Comparison of ENCODE assay signal across 1 cellular context in the genomic region with DNA sequence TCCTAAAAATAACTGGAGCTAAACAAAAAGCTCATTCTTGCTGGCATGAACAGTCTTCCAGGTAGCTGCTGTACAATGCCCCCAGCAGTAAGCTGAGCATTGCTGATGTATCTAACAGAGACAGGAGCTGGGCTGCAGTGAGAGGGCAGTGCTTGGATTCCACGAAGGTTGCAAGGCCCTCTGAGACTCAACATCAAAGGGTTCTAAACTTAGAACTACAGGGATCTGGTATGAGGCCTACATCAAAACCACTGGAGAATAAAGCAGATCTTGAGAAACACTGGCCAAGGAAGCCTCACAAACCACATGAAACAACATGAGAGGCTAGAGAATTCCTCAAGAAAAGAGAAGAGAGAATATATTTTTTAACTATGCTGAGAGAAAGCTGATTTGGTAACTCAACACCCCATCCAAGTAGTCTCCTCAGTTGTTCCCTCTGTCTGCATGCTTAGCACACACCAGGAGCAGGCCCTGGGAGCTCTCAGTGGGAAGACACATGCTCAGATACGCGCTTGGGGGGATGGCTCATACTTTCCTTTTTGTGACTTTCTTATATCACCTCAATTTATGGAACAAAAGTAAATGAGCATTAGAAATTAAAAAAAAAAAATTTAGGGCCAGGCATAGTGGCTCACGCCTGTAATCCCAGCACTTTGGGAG.
TF ChIP-seq lines count a peak whose summit lies in the region.

No MANE protein-coding gene starts in this region.

TF ChIP-seq in K562, 482 proteins besides CTCF, POLR2A, EP300 and RAD21 (continued from another document):
- TF ChIP-seq, protein P1, sequence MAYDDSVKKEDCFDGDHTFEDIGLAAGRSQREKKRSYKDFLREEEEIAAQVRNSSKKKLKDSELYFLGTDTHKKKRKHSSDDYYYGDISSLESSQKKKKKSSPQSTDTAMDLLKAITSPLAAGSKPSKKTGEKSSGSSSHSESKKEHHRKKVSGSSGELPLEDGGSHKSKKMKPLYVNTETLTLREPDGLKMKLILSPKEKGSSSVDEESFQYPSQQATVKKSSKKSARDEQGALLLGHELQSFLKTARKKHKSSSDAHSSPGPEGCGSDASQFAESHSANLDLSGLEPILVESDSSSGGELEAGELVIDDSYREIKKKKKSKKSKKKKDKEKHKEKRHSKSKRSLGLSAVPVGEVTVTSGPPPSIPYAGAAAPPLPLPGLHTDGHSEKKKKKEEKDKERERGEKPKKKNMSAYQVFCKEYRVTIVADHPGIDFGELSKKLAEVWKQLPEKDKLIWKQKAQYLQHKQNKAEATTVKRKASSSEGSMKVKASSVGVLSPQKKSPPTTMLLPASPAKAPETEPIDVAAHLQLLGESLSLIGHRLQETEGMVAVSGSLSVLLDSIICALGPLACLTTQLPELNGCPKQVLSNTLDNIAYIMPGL (CRISPR knock-in tag; IDR thresholded peaks at IDR 0.05) = no peak
- TF ChIP-seq GATA2 (CRISPR knock-in tag; IDR thresholded peaks at IDR 0.05) (no peak), SMARCA4 (IDR thresholded peaks at IDR 0.05) (no peak), TAF7 (tag; IDR thresholded peaks at IDR 0.05) (no peak)
- TF ChIP-seq, protein P2, sequence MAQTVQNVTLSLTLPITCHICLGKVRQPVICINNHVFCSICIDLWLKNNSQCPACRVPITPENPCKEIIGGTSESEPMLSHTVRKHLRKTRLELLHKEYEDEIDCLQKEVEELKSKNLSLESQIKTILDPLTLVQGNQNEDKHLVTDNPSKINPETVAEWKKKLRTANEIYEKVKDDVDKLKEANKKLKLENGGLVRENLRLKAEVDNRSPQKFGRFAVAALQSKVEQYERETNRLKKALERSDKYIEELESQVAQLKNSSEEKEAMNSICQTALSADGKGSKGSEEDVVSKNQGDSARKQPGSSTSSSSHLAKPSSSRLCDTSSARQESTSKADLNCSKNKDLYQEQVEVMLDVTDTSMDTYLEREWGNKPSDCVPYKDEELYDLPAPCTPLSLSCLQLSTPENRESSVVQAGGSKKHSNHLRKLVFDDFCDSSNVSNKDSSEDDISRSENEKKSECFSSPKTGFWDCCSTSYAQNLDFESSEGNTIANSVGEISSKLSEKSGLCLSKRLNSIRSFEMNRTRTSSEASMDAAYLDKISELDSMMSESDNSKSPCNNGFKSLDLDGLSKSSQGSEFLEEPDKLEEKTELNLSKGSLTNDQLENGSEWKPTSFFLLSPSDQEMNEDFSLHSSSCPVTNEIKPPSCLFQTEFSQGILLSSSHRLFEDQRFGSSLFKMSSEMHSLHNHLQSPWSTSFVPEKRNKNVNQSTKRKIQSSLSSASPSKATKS (CRISPR knock-in tag; IDR thresholded peaks at IDR 0.05) = no peak
- TF ChIP-seq, protein P3, sequence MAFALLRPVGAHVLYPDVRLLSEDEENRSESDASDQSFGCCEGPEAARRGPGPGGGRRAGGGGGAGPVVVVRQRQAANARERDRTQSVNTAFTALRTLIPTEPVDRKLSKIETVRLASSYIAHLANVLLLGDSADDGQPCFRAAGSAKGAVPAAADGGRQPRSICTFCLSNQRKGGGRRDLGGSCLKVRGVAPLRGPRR (CRISPR knock-in tag; IDR thresholded peaks at IDR 0.05) = no peak
TF ChIP-seq in K562: peak in this region for 0.
